Comparison of ENCODE assay signal across 22 cellular contexts in the genomic region with DNA sequence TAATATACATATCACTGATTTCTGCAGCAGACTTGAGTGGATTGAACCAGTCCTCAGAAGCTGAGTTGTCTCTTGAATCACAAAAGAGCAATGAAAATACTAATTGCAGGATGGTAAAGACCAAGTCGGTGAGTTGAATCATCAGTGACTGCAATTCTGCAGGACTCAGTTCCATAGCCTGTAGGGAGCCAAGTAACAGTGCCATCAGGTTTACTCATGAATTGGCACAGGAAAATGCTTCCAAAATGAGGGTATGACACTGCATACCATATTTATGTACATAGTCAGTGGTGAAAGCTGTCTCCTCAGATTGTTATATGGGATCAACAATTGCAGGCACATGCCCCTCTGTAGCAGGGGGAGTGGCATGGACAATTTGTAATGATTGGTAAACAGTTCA.
DNase-seq lines count a peak whose midpoint lies in the region; ATAC-seq, FAIRE-seq and TF ChIP-seq lines count a peak whose summit lies in the region.
"Had no signal": no experiment of that assay in that cellular context is flagged by ENCODE, and none has a peak within 500 bp of the region (broad histone marks: within the 10 kb centered on the region; RNA-seq: fewer than 3 reads in every experiment).

No MANE protein-coding gene starts in this region.

- dilution Hi-C loops in mammary epithelial cell (cut with HindIII; ENCODE audit: low sequenced_read_pairs), result no loop called here

- H3K27ac ChIP-seq in mammary epithelial cell (ENCODE audit: insufficient read depth, low read depth, low read length) (no peak overlapping the region), small intestine (ENCODE audit: low read depth in 1 of 2, low read length in 1 of 2) (no peak overlapping the region), heart left ventricle (no peak overlapping the region)
- H3K27ac ChIP-seq: C4-2B, dorsolateral prefrontal cortex, ovary, right lobe of liver had no signal

- no peak for TF ChIP-seq CTCF in mammary epithelial cell (conservative IDR thresholded peaks at IDR 0.05 in 1 of 2, IDR thresholded peaks at IDR 0.05 in 1 of 2; ENCODE audit: extremely low read depth in 1 of 2, insufficient read depth in 1 of 2, low read depth in 1 of 2, low read length in 2 of 2)
- no peak for TF ChIP-seq CTCF in heart left ventricle (IDR thresholded peaks at IDR 0.05)

- H3K36me3 ChIP-seq in mammary epithelial cell (ENCODE audit: insufficient read depth, low read length), result no peaks in the 10 kb centered on the region
- no peaks in the 10 kb centered on the region for H3K36me3 ChIP-seq in small intestine (ENCODE audit: control insufficient read depth in 2 of 2, insufficient read depth in 2 of 2, low read length in 2 of 2)
- H3K36me3 ChIP-seq in heart left ventricle, result no peaks in the 10 kb centered on the region
- H3K36me3 ChIP-seq: ovary, right lobe of liver had no signal

- H2AFZ ChIP-seq in mammary epithelial cell (ENCODE audit: low read depth, low read length), result no peak overlapping the region

- no peaks in the 10 kb centered on the region for H3K9me3 ChIP-seq in mammary epithelial cell (replicated peaks; ENCODE audit: insufficient read depth, low read length)
- H3K9me3 ChIP-seq in small intestine (ENCODE audit: control insufficient read depth, low read depth), result no peaks in the 10 kb centered on the region
- no peaks in the 10 kb centered on the region for H3K9me3 ChIP-seq in heart left ventricle
- H3K9me3 ChIP-seq: ovary, right lobe of liver had no signal

- BruUV-seq in mammary epithelial cell (replicated peaks; lab: Mats Ljungman, UMichigan), result no TSS peak

- in situ Hi-C loops in mammary epithelial cell (cut with MboI; ENCODE audit: low sequenced_read_pairs in 2 of 2), result no loop called here

- intact Hi-C loops in mammary epithelial cell (cut with micrococcal nuclease) (loop anchor here (10.0 kb wide), 1 partner anchor 275 kb away; a partner anchor contains a TSS), heart left ventricle (cut with DNase I) (loop anchor here in 1 of 10 donors (10.0 kb wide), 1 partner anchor 835 kb away; no protein-coding TSS in a partner anchor), sciatic nerve (cut with DNase I) (no loop called here)

- no peak for TF ChIP-seq POLR2A in heart left ventricle (IDR thresholded peaks at IDR 0.05)

- H3K27me3 ChIP-seq in mammary epithelial cell (ENCODE audit: insufficient read depth, low read length), result no peaks in the 10 kb centered on the region
- no peaks in the 10 kb centered on the region for H3K27me3 ChIP-seq in small intestine (ENCODE audit: control insufficient read depth in 2 of 2, insufficient read depth in 2 of 2, low read length in 2 of 2)
- no peaks in the 10 kb centered on the region for H3K27me3 ChIP-seq in heart left ventricle
- H3K27me3 ChIP-seq: dorsolateral prefrontal cortex, ovary, right lobe of liver had no signal

- ATAC-seq in heart left ventricle (no peak), sciatic nerve (no peak)
- ATAC-seq: K562; left cardiac atrium; naive thymus-derived CD8-positive, alpha-beta T cell; right lobe of liver; stimulated activated memory B cell treated with anti-CD40 and anti-IgM and Interleukin-4, amounts not matched to agents 10 μg/mL and 1 μg/mL and 100 μg/mL, for 72 hours; WTC11 had no signal

- H3K9ac ChIP-seq in mammary epithelial cell (ENCODE audit: insufficient read depth, low read length), result no peak overlapping the region

- no peak overlapping the region for H3K4me3 ChIP-seq in mammary epithelial cell (replicated peaks in 1 of 3; ENCODE audit: insufficient read depth in 1 of 3, low read depth in 2 of 3, low read length in 3 of 3)
- H3K4me3 ChIP-seq in small intestine (ENCODE audit: low read depth in 1 of 2, low read length in 2 of 2), result no peak overlapping the region
- no peak overlapping the region for H3K4me3 ChIP-seq in heart left ventricle
- H3K4me3 ChIP-seq: dorsolateral prefrontal cortex, K562, ovary, right lobe of liver had no signal

- WGBS in mammary epithelial cell (ENCODE audit: low coverage, missing lambda C conversion rate), result 0% methylated on average over 1 of the region's 1 CpG
- WGBS in small intestine, 3 donors, result 72 to 80% (median 79%) methylated on average over 1 of the region's 1 CpG
- WGBS in heart left ventricle, 4 donors, result 91 to 94% (median 93%) methylated on average over 1 of the region's 1 CpG

- DNase-seq in NCI-H345 (lab: John Stamatoyannopoulos, UW) (peak; percentile 55), NCI-H345 treated with DMSO at 0.1 percent for 48 hours (lab: John Stamatoyannopoulos, UW; ENCODE audit: unreplicated experiment) (no peak), NCI-H69 (lab: John Stamatoyannopoulos, UW) (peak; percentile 3), mammary epithelial cell (peak; percentile 82), small intestine (peak; percentile 14), heart left ventricle (no peak), sciatic nerve (ENCODE audit: low spot score) (no peak), hepatic stellate cell (ENCODE audit: low spot score) (no peak)
- DNase-seq: activated CD4-positive, alpha-beta memory T cell treated with anti-CD3 and anti-CD28 coated beads for 36 hours; activated T-cell treated with anti-CD3 and anti-CD28 coated beads, Interleukin-2, amount 50 U/mL, for 1 hour; central memory CD4-positive, alpha-beta T cell; dorsolateral prefrontal cortex; left cardiac atrium; naive thymus-derived CD8-positive, alpha-beta T cell; NCI-H524 treated with DMSO at 0.1 percent for 48 hours; ovary; right lobe of liver had no signal

- no peaks in the 10 kb centered on the region for H4K20me1 ChIP-seq in mammary epithelial cell (ENCODE audit: insufficient read depth, low read length)

- peak overlapping the region; percentile 4 for H3K4me2 ChIP-seq in mammary epithelial cell (ENCODE audit: insufficient read depth, low read depth, low read length)

- H3K79me2 ChIP-seq in mammary epithelial cell (ENCODE audit: insufficient read depth, low read length), result no peaks in the 10 kb centered on the region

- CTCF ChIA-PET in mammary epithelial cell (lab: Charles Lee; ENCODE audit: low non-redundant PET), result no interaction called here

- H3K4me1 ChIP-seq in mammary epithelial cell (ENCODE audit: insufficient read depth, low read length) (peaks cover 28% of the 10 kb centered on the region), small intestine (ENCODE audit: control insufficient read depth in 2 of 2, insufficient read depth in 1 of 2, low read depth in 1 of 2, low read length in 1 of 2) (no peaks in the 10 kb centered on the region), heart left ventricle (no peaks in the 10 kb centered on the region)
- H3K4me1 ChIP-seq: right lobe of liver had no signal

- no peak for FAIRE-seq in small intestine (lab: Jason Lieb, UNC)
- FAIRE-seq: H1, K562 had no signal

Comparison
In these comparisons a context has a peak if more than half of its experiments do, and no peak if none do; other contexts are left out.
1. DNase-seq: peak in NCI-H345 (single experiment), NCI-H69 (single experiment), mammary epithelial cell (single experiment) and small intestine (single experiment); none in NCI-H345 treated with DMSO at 0.1 percent for 48 hours (single experiment), heart left ventricle (0 of 5), sciatic nerve (single experiment) and hepatic stellate cell (single experiment).